In the genomic region with DNA sequence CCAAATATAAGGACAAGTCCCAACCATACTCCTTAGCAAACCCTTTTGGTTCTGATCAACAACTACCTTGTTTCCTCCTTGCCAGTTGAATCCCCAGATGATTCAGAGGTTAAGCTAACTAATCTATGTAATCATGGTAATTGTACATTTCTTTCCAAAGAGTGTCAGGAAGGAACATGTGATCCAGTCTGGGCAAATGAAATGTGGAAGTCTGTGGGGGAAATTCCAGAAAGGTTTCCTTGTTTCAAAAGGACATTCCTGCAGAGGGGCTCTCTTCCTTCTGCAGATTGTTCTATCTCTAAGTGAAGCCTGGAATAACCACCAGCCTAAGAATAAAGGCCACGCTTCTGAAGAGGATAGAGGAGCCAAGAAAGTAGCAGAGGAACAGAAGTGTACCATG, we compare ENCODE assay signal across 28 cellular contexts. TPM values are rescaled to one million over a fixed set of nuclear protein-coding genes. Genes with fewer than 3 reads are reported as not detected.
DNase-seq lines count a peak whose midpoint lies in the region; ATAC-seq, FAIRE-seq and TF ChIP-seq lines count a peak whose summit lies in the region.
"Had no signal": no experiment of that assay in that cellular context is flagged by ENCODE, and none has a peak within 500 bp of the region (broad histone marks: within the 10 kb centered on the region; RNA-seq: fewer than 3 reads in every experiment).

No MANE protein-coding gene starts in this region.

- no peak overlapping the region for H3K27ac Mint-ChIP-seq in MCF 10A (ENCODE audit: low read depth, unreplicated experiment)
- no peak overlapping the region for H3K27ac Mint-ChIP-seq in CD4-positive, alpha-beta memory T cell
- H3K27ac Mint-ChIP-seq: activated naive CD4-positive, alpha-beta T cell treated with anti-CD3 and anti-CD28 coated beads, Interleukin-2, amount 50 U/mL, for 24 hours; naive B cell had no signal

- H3K27ac ChIP-seq in mammary epithelial cell (ENCODE audit: insufficient read depth, low read depth, low read length), result peak overlapping the region; percentile 52
- H3K27ac ChIP-seq in keratinocyte (ENCODE audit: control insufficient read depth, insufficient read depth, low read length), result peak overlapping the region; percentile 37
- H3K27ac ChIP-seq in CD4-positive, alpha-beta memory T cell (ENCODE audit: low read depth, low read length), result no peak overlapping the region
- H3K27ac ChIP-seq: upper lobe of right lung had no signal

- H4K20me1 ChIP-seq in mammary epithelial cell (ENCODE audit: insufficient read depth, low read length) (no peaks in the 10 kb centered on the region), keratinocyte (ENCODE audit: control insufficient read depth, extremely low read depth, insufficient read depth, low read length) (no peaks in the 10 kb centered on the region)

- no peaks in the 10 kb centered on the region for H3K9me1 ChIP-seq in keratinocyte (ENCODE audit: control insufficient read depth, extremely low read depth, insufficient read depth, low read length)

- H3K4me2 ChIP-seq in mammary epithelial cell (ENCODE audit: insufficient read depth, low read depth, low read length), result peak overlapping the region; percentile 33
- no peak overlapping the region for H3K4me2 ChIP-seq in keratinocyte (ENCODE audit: control insufficient read depth, extremely low read depth, insufficient read depth, low read depth, low read length)

- no peaks in the 10 kb centered on the region for H3K9me3 ChIP-seq in mammary epithelial cell (replicated peaks; ENCODE audit: insufficient read depth, low read length)
- no peaks in the 10 kb centered on the region for H3K9me3 ChIP-seq in keratinocyte (ENCODE audit: control insufficient read depth, low read depth, low read length)
- no peaks in the 10 kb centered on the region for H3K9me3 ChIP-seq in CD4-positive, alpha-beta memory T cell (ENCODE audit: control insufficient read depth in 1 of 2, low read length in 2 of 2)
- H3K9me3 ChIP-seq: upper lobe of right lung had no signal

- H3K4me3 ChIP-seq in mammary epithelial cell (replicated peaks in 1 of 3; ENCODE audit: insufficient read depth in 1 of 3, low read depth in 2 of 3, low read length in 3 of 3) (no peak overlapping the region), keratinocyte (ENCODE audit: control insufficient read depth in 2 of 3, extremely low read depth in 1 of 3, insufficient read depth in 2 of 3, low read depth in 1 of 3, low read length in 3 of 3) (no peak overlapping the region)
- H3K4me3 ChIP-seq in CD4-positive, alpha-beta memory T cell (ENCODE audit: low read length in 2 of 2), result no peak overlapping the region
- H3K4me3 ChIP-seq: lung, upper lobe of right lung had no signal

- CTCF ChIA-PET in mammary epithelial cell (lab: Charles Lee; ENCODE audit: low non-redundant PET), result no interaction called here
- CTCF ChIA-PET in MCF 10A (lab: Yijun Ruan, JAX), result no interaction called here
- CTCF ChIA-PET in CD4-positive, alpha-beta memory T cell (lab: Charles Lee; ENCODE audit: partially characterized antibody), result no interaction called here

- H3K27me3 ChIP-seq in mammary epithelial cell (ENCODE audit: insufficient read depth, low read length) (no peaks in the 10 kb centered on the region), keratinocyte (ENCODE audit: control insufficient read depth, extremely low read depth, insufficient read depth, low read length) (no peaks in the 10 kb centered on the region)
- H3K27me3 ChIP-seq in CD4-positive, alpha-beta memory T cell (ENCODE audit: insufficient read depth, low read length), result no peaks in the 10 kb centered on the region
- H3K27me3 ChIP-seq: upper lobe of right lung had no signal

- no peak for ATAC-seq in HG03457 (IDR thresholded peaks at IDR 0.05; ENCODE audit: unreplicated experiment)
- ATAC-seq: right cardiac atrium, upper lobe of right lung had no signal

- POLR2A ChIA-PET in MCF 10A (lab: Yijun Ruan, JAX), result interaction anchor here (0.7 to 1.3 kb wide), 2 partner anchors 12 to 24 kb away, joined by 3 to 5 read pairs; no protein-coding TSS in a partner anchor
- POLR2A ChIA-PET in CD4-positive, alpha-beta memory T cell (lab: Charles Lee; ENCODE audit: partially characterized antibody), result no interaction called here

- intact Hi-C loops in mammary epithelial cell (cut with micrococcal nuclease), result no loop called here
- intact Hi-C loops in MCF 10A (cut with micrococcal nuclease), result no loop called here
- intact Hi-C loops in CD4-positive, alpha-beta memory T cell (cut with micrococcal nuclease), result no loop called here

- dilution Hi-C loops in mammary epithelial cell (cut with HindIII; ENCODE audit: low sequenced_read_pairs), result no loop called here
- dilution Hi-C loops in keratinocyte (cut with MboI; ENCODE audit: extremely low pct_ligation_motif_present, low sequenced_read_pairs), result no loop called here

- H3K4me1 ChIP-seq in mammary epithelial cell (ENCODE audit: insufficient read depth, low read length), result peaks cover 20% of the 10 kb centered on the region
- H3K4me1 ChIP-seq in keratinocyte (ENCODE audit: control insufficient read depth, extremely low read depth, insufficient read depth, low read length), result peaks cover 11% of the 10 kb centered on the region
- no peaks in the 10 kb centered on the region for H3K4me1 ChIP-seq in CD4-positive, alpha-beta memory T cell (ENCODE audit: insufficient read depth, low read length)
- H3K4me1 ChIP-seq: upper lobe of right lung had no signal

- H3K36me3 Mint-ChIP-seq in MCF 10A (ENCODE audit: insufficient read depth, unreplicated experiment), result no peaks in the 10 kb centered on the region
- H3K36me3 Mint-ChIP-seq in CD4-positive, alpha-beta memory T cell, result no peaks in the 10 kb centered on the region
- H3K36me3 Mint-ChIP-seq: activated naive CD4-positive, alpha-beta T cell treated with anti-CD3 and anti-CD28 coated beads, Interleukin-2, amount 50 U/mL, for 24 hours; naive B cell had no signal

- in situ Hi-C loops in mammary epithelial cell (cut with MboI; ENCODE audit: low sequenced_read_pairs in 2 of 2), result loop anchor here (5.0 to 10.0 kb wide), 2 partner anchors 59 to 61 kb away; no protein-coding TSS in a partner anchor

- H3K36me3 ChIP-seq in mammary epithelial cell (ENCODE audit: insufficient read depth, low read length), result no peaks in the 10 kb centered on the region
- H3K36me3 ChIP-seq in keratinocyte (ENCODE audit: control insufficient read depth in 2 of 2, extremely low read depth in 1 of 2, insufficient read depth in 2 of 2, low read length in 2 of 2), result no peaks in the 10 kb centered on the region
- no peaks in the 10 kb centered on the region for H3K36me3 ChIP-seq in CD4-positive, alpha-beta memory T cell (ENCODE audit: insufficient read depth, low read length)
- H3K36me3 ChIP-seq: upper lobe of right lung had no signal

- H3K9me3 Mint-ChIP-seq in MCF 10A (ENCODE audit: unreplicated experiment), result no peaks in the 10 kb centered on the region
- no peaks in the 10 kb centered on the region for H3K9me3 Mint-ChIP-seq in CD4-positive, alpha-beta memory T cell
- H3K9me3 Mint-ChIP-seq: activated naive CD4-positive, alpha-beta T cell treated with anti-CD3 and anti-CD28 coated beads, Interleukin-2, amount 50 U/mL, for 24 hours had no signal

- DNase-seq in mammary epithelial cell, result peak; percentile 72
- no peak for DNase-seq in MCF 10A (ENCODE audit: unreplicated experiment)
- DNase-seq in dermis blood vessel endothelial cell, result peak; percentile 68
- DNase-seq in keratinocyte (ENCODE audit: low read depth, low spot score), result no peak
- no peak for DNase-seq in NCI-H187 (lab: John Stamatoyannopoulos, UW)
- DNase-seq in nucleus accumbens (lab: John Stamatoyannopoulos, UW), result no peak
- no peak for DNase-seq in CD4-positive, alpha-beta memory T cell
- DNase-seq: activated CD4-positive, alpha-beta T cell treated with anti-CD3 and anti-CD28 coated beads for 1 hour; activated T-cell treated with anti-CD3 and anti-CD28 coated beads, Interleukin-2, amount 50 U/mL, for 48 hours; cerebellar nuclear complex; effector CD8-positive, alpha-beta T cell; hippocampal formation; islet precursor cell; KBM-7; naive B cell; NCI-H1048; NCI-H1930; NCI-H510A; right cardiac atrium; stimulated activated CD8-positive, alpha-beta memory T cell treated with anti-CD3 and anti-CD28 coated beads, Interleukin-4, amount 100 ng/mL, for 48 hours; SW 1271; upper lobe of right lung had no signal

- H3K4me1 Mint-ChIP-seq in MCF 10A (ENCODE audit: insufficient read depth, unreplicated experiment), result peaks cover 10% of the 10 kb centered on the region
- H3K4me1 Mint-ChIP-seq in CD4-positive, alpha-beta memory T cell, result peaks cover 0 to 2% (median 0%) of the 10 kb centered on the region in 4 donors
- H3K4me1 Mint-ChIP-seq: activated naive CD4-positive, alpha-beta T cell treated with anti-CD3 and anti-CD28 coated beads, Interleukin-2, amount 50 U/mL, for 24 hours; naive B cell had no signal

- no peaks in the 10 kb centered on the region for H3K27me3 Mint-ChIP-seq in MCF 10A (ENCODE audit: insufficient read depth, unreplicated experiment)
- H3K27me3 Mint-ChIP-seq in CD4-positive, alpha-beta memory T cell, result peaks cover 32 to 36% of the 10 kb centered on the region in 2 donors

- H3K4me3 Mint-ChIP-seq in MCF 10A (ENCODE audit: unreplicated experiment), result no peak overlapping the region
- H3K4me3 Mint-ChIP-seq in CD4-positive, alpha-beta memory T cell, result no peak overlapping the region
- H3K4me3 Mint-ChIP-seq: activated naive CD4-positive, alpha-beta T cell treated with anti-CD3 and anti-CD28 coated beads, Interleukin-2, amount 50 U/mL, for 24 hours; naive B cell had no signal

- no peak for TF ChIP-seq CTCF in mammary epithelial cell (conservative IDR thresholded peaks at IDR 0.05 in 1 of 2, IDR thresholded peaks at IDR 0.05 in 1 of 2; ENCODE audit: extremely low read depth in 1 of 2, insufficient read depth in 1 of 2, low read depth in 1 of 2, low read length in 2 of 2)
- no peak for TF ChIP-seq CTCF in MCF 10A (IDR thresholded peaks at IDR 0.05; ENCODE audit: unreplicated experiment)
- TF ChIP-seq CTCF in keratinocyte (optimal IDR thresholded peaks at IDR 0.05 in 1 of 3, IDR thresholded peaks at IDR 0.05 in 1 of 3, conservative IDR thresholded peaks at IDR 0.05 in 1 of 3; ENCODE audit: extremely low read depth in 1 of 3, insufficient read depth in 2 of 3, low read length in 3 of 3), result no peak

- peak overlapping the region; percentile 30 for H2AFZ ChIP-seq in mammary epithelial cell (ENCODE audit: low read depth, low read length)
- no peak overlapping the region for H2AFZ ChIP-seq in keratinocyte (ENCODE audit: control insufficient read depth, low read length)

- H3K9ac ChIP-seq in mammary epithelial cell (ENCODE audit: insufficient read depth, low read length) (no peak overlapping the region), keratinocyte (ENCODE audit: control insufficient read depth, extremely low read depth, insufficient read depth, low read length) (no peak overlapping the region)

- H3K79me2 ChIP-seq in mammary epithelial cell (ENCODE audit: insufficient read depth, low read length) (peaks cover 30% of the 10 kb centered on the region), keratinocyte (ENCODE audit: control insufficient read depth, insufficient read depth, low read length) (peaks cover 10% of the 10 kb centered on the region)

- BruUV-seq in mammary epithelial cell (replicated peaks; lab: Mats Ljungman, UMichigan), result no TSS peak
- no TSS peak for BruUV-seq in MCF 10A (replicated peaks; lab: Mats Ljungman, UMichigan)

- WGBS in mammary epithelial cell (ENCODE audit: low coverage, missing lambda C conversion rate), result 100% methylated on average over 1 of the region's 1 CpG

- peak; percentile 72 for FAIRE-seq in keratinocyte (lab: Jason Lieb, UNC)
- FAIRE-seq: GM18507 had no signal

RNA-seq across cellular contexts. Expression of a gene that starts 7.0 kb away (rescaled TPM):
- total RNA-seq in mammary epithelial cell, result 10 to 100 TPM; 33.0 to 70.8 TPM
- 19.4 TPM for polyA plus RNA-seq in mammary epithelial cell
- polyA minus RNA-seq in mammary epithelial cell, result 25.5 TPM
- total RNA-seq in MCF 10A (2022), result 8.9 and 10.7 TPM in 2 replicates
- 0.17 and 8.2 TPM in 2 replicates for total RNA-seq in dermis blood vessel endothelial cell
- polyA plus RNA-seq in keratinocyte, result 12.5 to 21.6 TPM (median 16.6 TPM) in 3 replicates
- polyA plus RNA-seq in keratinocyte (2011; ENCODE audit: low read depth), result 14.4 TPM
- 9.7 and 10.5 TPM in 2 replicates for polyA plus RNA-seq in keratinocyte (2011; cell fraction: cytosol; rRNA removed)
- polyA plus RNA-seq in keratinocyte (2011; cell fraction: nucleus; rRNA removed), result 26.5 and 34.1 TPM in 2 replicates
- polyA plus RNA-seq in keratinocyte (2012; ENCODE audit: low replicate concordance), result 11.2 and 22.7 TPM in 2 replicates
- 7.4 to 16.7 TPM (median 8.7 TPM) in 3 replicates for polyA minus RNA-seq in keratinocyte
- 11.1 TPM for polyA minus RNA-seq in keratinocyte (2011; cell fraction: cytosol; rRNA and poly(A)+ RNA removed)
- polyA minus RNA-seq in keratinocyte (2011; cell fraction: nucleus; rRNA and poly(A)+ RNA removed), result 21.8 and 32.7 TPM in 2 replicates
- total RNA-seq in CD4-positive, alpha-beta memory T cell, result not detected
- polyA plus RNA-seq in CD4-positive, alpha-beta memory T cell, result under 1 TPM in 1 of 2 donors, not detected in 1; 0.03 TPM
- total RNA-seq: activated CD8-positive, alpha-beta memory T cell treated with anti-CD3 and anti-CD28 coated beads for 36 hours; G401; right cardiac atrium had no signal

Comparison
In these comparisons a context has a peak if more than half of its experiments do, and no peak if none do; other contexts are left out.
1. DNase-seq: peak in mammary epithelial cell (single experiment) and dermis blood vessel endothelial cell (single experiment); none in MCF 10A (single experiment), keratinocyte (single experiment), NCI-H187 (0 of 2), nucleus accumbens (0 of 56) and CD4-positive, alpha-beta memory T cell (0 of 5).